ENCODE assay signal across 1 cellular context in genomic region chr7:36262286-36262685, GRCh38.
TF ChIP-seq lines count a peak whose summit lies in the region.

No MANE protein-coding gene starts in this region.

TF ChIP-seq in A549, 52 proteins besides CTCF, POLR2A, EP300 and RAD21 (continued from another document):
- TF ChIP-seq TFCP2L1 (CRISPR knock-in tag; IDR thresholded peaks at IDR 0.05) (no peak), E2F6 (IDR thresholded peaks at IDR 0.05; ENCODE audit: borderline replicate concordance, low read depth) (no peak), MAX (IDR thresholded peaks at IDR 0.05) (no peak), PBX3 (IDR thresholded peaks at IDR 0.05) (no peak), RCOR1 (IDR thresholded peaks at IDR 0.05; ENCODE audit: low read depth, low read length) (no peak), NPAS2 (CRISPR knock-in tag; IDR thresholded peaks at IDR 0.05; ENCODE audit: borderline replicate concordance) (no peak), CBX2 (IDR thresholded peaks at IDR 0.05; ENCODE audit: borderline replicate concordance, low read depth) (no peak)
